11 cellular contexts compared by ENCODE assay signal in genomic region chr14:77111021-77111420, GRCh38. TPM values are rescaled to one million over a fixed set of nuclear protein-coding genes. Genes with fewer than 3 reads are reported as not detected.
DNase-seq lines count a peak whose midpoint lies in the region; ATAC-seq and TF ChIP-seq lines count a peak whose summit lies in the region.
"Had no signal": no experiment of that assay in that cellular context is flagged by ENCODE, and none has a peak within 500 bp of the region (broad histone marks: within the 10 kb centered on the region; RNA-seq: fewer than 3 reads in every experiment).

No MANE protein-coding gene starts in this region.

- H3K27ac ChIP-seq in A673 (ENCODE audit: low read depth, low read length, poor library complexity, severe bottlenecking), result peak overlapping the region; percentile 92
- H3K27ac ChIP-seq in breast epithelium, result peak overlapping the region; percentile 88 to 92

- DNase-seq in A673 (ENCODE audit: low spot score) (peak; percentile 75), breast epithelium (ENCODE audit: low spot score in 2 of 2) (peak; percentile 61 to 85), hippocampal formation (lab: John Stamatoyannopoulos, UW) (peak; percentile 25 to 59), pons (ENCODE audit: low spot score) (peak; percentile 74), NCI-H1105 (lab: John Stamatoyannopoulos, UW) (no peak), MV-4-11 (lab: John Stamatoyannopoulos, UW) (no peak)
- DNase-seq in activated CD8-positive, alpha-beta memory T cell treated with anti-CD3 and anti-CD28 coated beads for 24 hours, result no peak
- DNase-seq: MG63; NCI-H82; stimulated activated naive CD8-positive, alpha-beta T cell treated with anti-CD3 and anti-CD28 coated beads, Interleukin-15, amount 100 ng/mL, for 72 hours had no signal

- H3K36me3 ChIP-seq in A673 (ENCODE audit: insufficient read depth, low read length, poor library complexity, severe bottlenecking), result peaks cover 54% of the 10 kb centered on the region
- no peaks in the 10 kb centered on the region for H3K36me3 ChIP-seq in breast epithelium

- intact Hi-C loops in A673 (cut with micrococcal nuclease; ENCODE audit: unreplicated experiment), result no loop called here
- intact Hi-C loops in breast epithelium (cut with DNase I; ENCODE audit: low total_unique reads), result no loop called here

- TF ChIP-seq CTCF in A673 (conservative IDR thresholded peaks at IDR 0.05; ENCODE audit: low read depth, low read length) (no peak), breast epithelium (IDR thresholded peaks at IDR 0.05) (no peak)

- H3K4me1 ChIP-seq in A673 (ENCODE audit: insufficient read depth, low read length, poor library complexity, severe bottlenecking), result peaks cover 34% of the 10 kb centered on the region
- peaks cover 13 to 14% of the 10 kb centered on the region in 2 donors for H3K4me1 ChIP-seq in breast epithelium

- POLR2A ChIA-PET in A673 (lab: Charles Lee; ENCODE audit: low non-redundant PET), result interaction anchor here (0.6 kb wide), 1 partner anchor 143 kb away, joined by 4 read pairs; no protein-coding TSS in a partner anchor

- H3K27me3 ChIP-seq in A673 (replicated peaks; ENCODE audit: insufficient read depth, low read depth, low read length, poor library complexity) (no peaks in the 10 kb centered on the region), breast epithelium (no peaks in the 10 kb centered on the region)
- H3K27me3 ChIP-seq: MG63 had no signal

- no peak for ATAC-seq in HG03135 (IDR thresholded peaks at IDR 0.05; ENCODE audit: unreplicated experiment)
- ATAC-seq: stimulated activated naive CD8-positive, alpha-beta T cell treated with anti-CD3 and anti-CD28 coated beads, Interleukin-15, amount 100 ng/mL, for 72 hours had no signal

- CTCF ChIA-PET in A673 (lab: Charles Lee), result interaction anchor here (0.6 to 1.2 kb wide), 4 partner anchors 11 to 40 kb away, joined by 3 to 7 read pairs (median 4); no protein-coding TSS in a partner anchor

- peak overlapping the region; percentile 1 for H3K4me3 ChIP-seq in A673 (ENCODE audit: low read depth, low read length, poor library complexity, severe bottlenecking)
- H3K4me3 ChIP-seq in breast epithelium, result peak overlapping the region in 2 of 3 donors; percentile 7 to 41
- H3K4me3 ChIP-seq: MG63 had no signal

- no peak for TF ChIP-seq POLR2A in breast epithelium (IDR thresholded peaks at IDR 0.05)

- BruUV-seq in A673 (replicated peaks; lab: Mats Ljungman, UMichigan), result no TSS peak

- H3K9me3 ChIP-seq in A673 (ENCODE audit: low read depth, low read length, poor library complexity, severe bottlenecking), result no peaks in the 10 kb centered on the region
- no peaks in the 10 kb centered on the region for H3K9me3 ChIP-seq in breast epithelium
- H3K9me3 ChIP-seq: MG63 had no signal

RNA-seq across cellular contexts. Expression of gene CIPC, which starts 13.0 kb away (rescaled TPM):
- total RNA-seq in A673 (2021) (24.8 and 31.1 TPM in 2 replicates), breast epithelium (10 to 100 TPM; 40.6 to 64.8 (median 50.7) TPM)

RNA-seq across cellular contexts. Expression of gene ZDHHC22, which starts 30.6 kb away (rescaled TPM):
- total RNA-seq in A673 (2021) (0.09 and 0.60 TPM in 2 replicates), breast epithelium (not detected)

Comparison
In these comparisons a context has a peak if more than half of its experiments do, and no peak if none do; other contexts are left out.
1. DNase-seq: peak in A673 (single experiment), breast epithelium (2 of 2), hippocampal formation (2 of 2) and pons (single experiment); none in NCI-H1105 (single experiment), MV-4-11 (single experiment) and activated CD8-positive, alpha-beta memory T cell treated with anti-CD3 and anti-CD28 coated beads for 24 hours (single experiment).